In genomic region chr6:24340998-24341934, GRCh38 we compare ENCODE assay signal across 20 cellular contexts. TPM values are rescaled to one million over a fixed set of nuclear protein-coding genes. Genes with fewer than 3 reads are reported as not detected.
DNase-seq lines count a peak whose midpoint lies in the region; ATAC-seq and TF ChIP-seq lines count a peak whose summit lies in the region.
"Had no signal": no experiment of that assay in that cellular context is flagged by ENCODE, and none has a peak within 500 bp of the region (broad histone marks: within the 10 kb centered on the region; RNA-seq: fewer than 3 reads in every experiment).

No MANE protein-coding gene starts in this region.

- intact Hi-C loops in left colon (cut with DNase I, micrococcal nuclease): no loop called here
- intact Hi-C loops in activated CD4-positive, alpha-beta T cell treated with anti-CD3 and anti-CD28 coated beads, Interleukin-2, amount 10 ng/mL, durations not matched to agents 24 days and 14 days (cut with micrococcal nuclease): no loop called here

- H3K4me3 Mint-ChIP-seq in chondrocyte (ENCODE audit: unreplicated experiment): no peak overlapping the region
- no peak overlapping the region for H3K4me3 Mint-ChIP-seq in activated CD4-positive, alpha-beta T cell treated with anti-CD3 and anti-CD28 coated beads, Interleukin-2, amount 10 ng/mL, durations not matched to agents 24 days and 14 days

- peak overlapping the region; percentile 28 for H3K27ac Mint-ChIP-seq in chondrocyte (ENCODE audit: unreplicated experiment)
- H3K27ac Mint-ChIP-seq in activated CD4-positive, alpha-beta T cell treated with anti-CD3 and anti-CD28 coated beads, Interleukin-2, amount 10 ng/mL, durations not matched to agents 24 days and 14 days: no peak overlapping the region

- no peak for TF ChIP-seq CTCF in chondrocyte (IDR thresholded peaks at IDR 0.05)

- H3K27me3 Mint-ChIP-seq in chondrocyte (ENCODE audit: low read depth): peaks cover 2% of the 10 kb centered on the region
- H3K27me3 Mint-ChIP-seq in activated CD4-positive, alpha-beta T cell treated with anti-CD3 and anti-CD28 coated beads, Interleukin-2, amount 10 ng/mL, durations not matched to agents 24 days and 14 days: peaks cover 12% of the 10 kb centered on the region

- in situ Hi-C loops in ACHN (cut with HindIII; ENCODE audit: low pct_ligation_motif_present, low pct_unique_long_range_greater_than_20kb, low sequenced_read_pairs): no loop called here

- no peaks in the 10 kb centered on the region for H3K36me3 Mint-ChIP-seq in chondrocyte (ENCODE audit: low read depth)
- no peaks in the 10 kb centered on the region for H3K36me3 Mint-ChIP-seq in activated CD4-positive, alpha-beta T cell treated with anti-CD3 and anti-CD28 coated beads, Interleukin-2, amount 10 ng/mL, durations not matched to agents 24 days and 14 days (ENCODE audit: low read depth)

- peaks cover 14% of the 10 kb centered on the region for H3K4me1 Mint-ChIP-seq in chondrocyte (ENCODE audit: low read depth)
- H3K4me1 Mint-ChIP-seq in activated CD4-positive, alpha-beta T cell treated with anti-CD3 and anti-CD28 coated beads, Interleukin-2, amount 10 ng/mL, durations not matched to agents 24 days and 14 days: no peaks in the 10 kb centered on the region

- DNase-seq in NCI-H226: peak; percentile 45
- no peak for DNase-seq in chondrocyte (ENCODE audit: low spot score)
- DNase-seq in left colon: no peak
- peak; percentile 99 for DNase-seq in renal cortical epithelial cell (ENCODE audit: low read depth)
- no peak for DNase-seq in middle frontal gyrus (ENCODE audit: extremely low spot score, low spot score)
- DNase-seq in activated CD4-positive, alpha-beta T cell treated with anti-CD3 and anti-CD28 coated beads, Interleukin-2, amount 10 ng/mL, durations not matched to agents 24 days and 14 days: no peak
- DNase-seq in ACHN: no peak
- DNase-seq: activated CD4-positive, alpha-beta T cell treated with anti-CD3 and anti-CD28 coated beads, Interleukin-2, amount 50 U/mL, for 48 hours; activated gamma-delta T cell; caudate nucleus; left ventricle myocardium superior; NCI-H1417; NCI-H2171; NCI-H526 treated with DMSO at 0.1 percent for 48 hours; SHP77; stimulated activated CD4-positive, alpha-beta T cell treated with anti-CD3 and anti-CD28 coated beads, Interleukin-4, amount 100 ng/mL, for 4 hours; stomach; T-helper 1 cell; trophoblast cell had no signal

- H3K9me3 Mint-ChIP-seq in chondrocyte (ENCODE audit: low read depth): peaks cover 10% of the 10 kb centered on the region
- H3K9me3 Mint-ChIP-seq in activated CD4-positive, alpha-beta T cell treated with anti-CD3 and anti-CD28 coated beads, Interleukin-2, amount 10 ng/mL, durations not matched to agents 24 days and 14 days: peaks cover 10% of the 10 kb centered on the region

- ATAC-seq in left colon: peak; percentile 32
- ATAC-seq: esophagus mucosa, left ventricle myocardium superior had no signal

RNA-seq across cellular contexts. Expression of gene DCDC2, which starts 16.6 kb away (rescaled TPM):
- 0.15 to 0.30 TPM in 2 of 3 replicates, not detected in the other for total RNA-seq in chondrocyte
- 1 to 10 TPM; 1.7 to 2.1 TPM for total RNA-seq in left colon
- 286 and 494 TPM in 2 replicates for total RNA-seq in renal cortical epithelial cell
- not detected in 2 replicates for total RNA-seq in activated CD4-positive, alpha-beta T cell treated with anti-CD3 and anti-CD28 coated beads, Interleukin-2, amount 10 ng/mL, durations not matched to agents 24 days and 14 days
- total RNA-seq: esophagus mucosa, left ventricle myocardium superior had no signal

Comparison
In these comparisons a context has a peak if more than half of its experiments do, and no peak if none do; other contexts are left out.
1. DNase-seq: peak in NCI-H226 (single experiment) and renal cortical epithelial cell (single experiment); none in chondrocyte (single experiment), left colon (0 of 2), middle frontal gyrus (single experiment), activated CD4-positive, alpha-beta T cell treated with anti-CD3 and anti-CD28 coated beads, Interleukin-2, amount 10 ng/mL, durations not matched to agents 24 days and 14 days (single experiment) and ACHN (single experiment).
2. RNA of gene DCDC2, which starts 16.6 kb away (total RNA-seq): 286 to 494 TPM in renal cortical epithelial cell; 1.7 to 2.1 TPM in left colon, 0.15 to 0.30 TPM in chondrocyte and not detected in activated CD4-positive, alpha-beta T cell treated with anti-CD3 and anti-CD28 coated beads, Interleukin-2, amount 10 ng/mL, durations not matched to agents 24 days and 14 days; every median in the first group is over 10 times any median in the second.